In genomic region chr5:23007762-23008161, GRCh38 we compare ENCODE assay signal across 8 cellular contexts.
"Had no signal": no experiment of that assay in that cellular context is flagged by ENCODE, and none has a peak within 500 bp of the region (broad histone marks: within the 10 kb centered on the region; RNA-seq: fewer than 3 reads in every experiment).

No MANE protein-coding gene starts in this region.

- H3K27ac Mint-ChIP-seq: GM23338, H9 had no signal

- H3K4me1 Mint-ChIP-seq: GM23338, H9 had no signal

- DNase-seq: H9, HCEC 1CT, IMR-90 had no signal

- H3K4me3 ChIP-seq: GM23338, K562 had no signal

- H3K4me3 Mint-ChIP-seq: GM23338, H9 had no signal

- H3K9me3 Mint-ChIP-seq: GM23338, H9 had no signal

- H2AFZ ChIP-seq: GM23338 had no signal

- FAIRE-seq: H1, H54, HTR-8/SVneo, K562 had no signal

- H3K4me2 ChIP-seq: GM23338 had no signal

- ATAC-seq: GM23338, K562 had no signal
